Comparison of ENCODE assay signal across 19 cellular contexts in the genomic region with DNA sequence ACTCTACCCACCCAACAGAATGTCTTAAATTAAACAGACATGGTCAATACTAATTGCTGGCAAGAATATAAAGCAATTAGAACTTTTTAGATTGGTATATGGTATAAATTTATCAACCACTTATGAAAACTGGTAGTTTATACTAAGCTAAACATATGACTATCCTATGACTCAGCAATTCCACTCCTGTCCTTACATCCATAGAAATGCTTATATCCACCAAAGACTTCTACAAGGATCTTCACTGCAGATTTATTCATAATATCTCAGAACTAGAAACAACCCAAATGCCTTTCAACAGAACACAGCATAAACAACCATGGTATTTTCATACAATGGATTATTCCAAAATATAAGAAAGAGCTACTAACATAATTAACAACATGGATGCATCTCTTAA. TPM values are rescaled to one million over a fixed set of nuclear protein-coding genes. Genes with fewer than 3 reads are reported as not detected.
DNase-seq lines count a peak whose midpoint lies in the region; TF ChIP-seq lines count a peak whose summit lies in the region.
"Had no signal": no experiment of that assay in that cellular context is flagged by ENCODE, and none has a peak within 500 bp of the region (broad histone marks: within the 10 kb centered on the region; RNA-seq: fewer than 3 reads in every experiment).

No MANE protein-coding gene starts in this region.

- H3K4me2 ChIP-seq in fibroblast of lung (ENCODE audit: extremely low read depth, insufficient read depth, low read length): no peak overlapping the region

- H3K27ac ChIP-seq in ACC112 (ENCODE audit: low read depth, low read length) (peak overlapping the region; percentile 57), angular gyrus (ENCODE audit: low read depth, low read length) (peak overlapping the region; percentile 34), fibroblast of lung (ENCODE audit: insufficient read depth, low read length) (no peak overlapping the region)
- H3K27ac ChIP-seq: gastroesophageal sphincter, left ventricle myocardium inferior, pancreas had no signal

- H4K20me1 ChIP-seq in fibroblast of lung (ENCODE audit: control insufficient read depth, extremely low read depth, insufficient read depth, low read length): no peaks in the 10 kb centered on the region

- H3K27me3 ChIP-seq in ACC112 (ENCODE audit: insufficient read depth, low read length): no peaks in the 10 kb centered on the region
- H3K27me3 ChIP-seq in fibroblast of lung (ENCODE audit: control insufficient read depth, insufficient read depth, low read length): no peaks in the 10 kb centered on the region
- H3K27me3 ChIP-seq: gastroesophageal sphincter, pancreas had no signal

- no peak overlapping the region for H2AFZ ChIP-seq in ACC112 (ENCODE audit: low read length, unreplicated experiment)
- H2AFZ ChIP-seq in fibroblast of lung (ENCODE audit: low read length): no peak overlapping the region

- peaks cover 7% of the 10 kb centered on the region for H3K79me2 ChIP-seq in ACC112 (ENCODE audit: control insufficient read depth, insufficient read depth, low read length, unreplicated experiment)
- H3K79me2 ChIP-seq in fibroblast of lung (ENCODE audit: control insufficient read depth, insufficient read depth, low read length): peaks cover 2% of the 10 kb centered on the region

- H3K9ac ChIP-seq in fibroblast of lung (ENCODE audit: insufficient read depth, low read length): no peak overlapping the region

- no peaks in the 10 kb centered on the region for H3K9me3 ChIP-seq in fibroblast of lung (ENCODE audit: control insufficient read depth, insufficient read depth, low read depth, low read length)
- H3K9me3 ChIP-seq: gastroesophageal sphincter, left ventricle myocardium inferior, pancreas had no signal

- no peak for TF ChIP-seq CTCF in fibroblast of lung (conservative IDR thresholded peaks at IDR 0.05 in 1 of 2, IDR thresholded peaks at IDR 0.05 in 1 of 2; ENCODE audit: low read depth in 1 of 2, low read length in 2 of 2)

- H3K4me1 ChIP-seq in ACC112 (ENCODE audit: control insufficient read depth, insufficient read depth, low read length, unreplicated experiment) (peaks cover 18% of the 10 kb centered on the region), fibroblast of lung (ENCODE audit: control insufficient read depth, extremely low read depth, insufficient read depth, low read length) (peaks cover 4% of the 10 kb centered on the region)

- DNase-seq in HCEC 1CT (peak; percentile 65), fibroblast of lung (ENCODE audit: low read depth in 2 of 2) (peak; percentile 29 to 66), 8988T (no peak), KG1 (lab: John Stamatoyannopoulos, UW) (no peak), putamen (ENCODE audit: low spot score) (no peak), NCI-H187 (lab: John Stamatoyannopoulos, UW) (no peak)
- DNase-seq: activated CD4-positive, alpha-beta T cell treated with anti-CD3 and anti-CD28 coated beads for 4 hours; activated CD8-positive, alpha-beta memory T cell treated with anti-CD3 and anti-CD28 coated beads, Interleukin-2, amount 50 U/mL, for 48 hours; activated naive CD4-positive, alpha-beta T cell treated with anti-CD3 and anti-CD28 coated beads for 36 hours; effector memory CD8-positive, alpha-beta T cell; GDM1; left ventricle myocardium inferior; NCI-H1048; NCI-H2107; pancreas had no signal

- H3K4me3 ChIP-seq in ACC112 (ENCODE audit: low read depth, low read length) (peak overlapping the region; percentile 8; the same call in 1 of the 2 replicates), fibroblast of lung (replicated peaks in 1 of 4; ENCODE audit: control extremely low read depth in 1 of 4, insufficient read depth in 1 of 4, low read depth in 3 of 4, low read length in 4 of 4) (no peak overlapping the region)
- H3K4me3 ChIP-seq: gastroesophageal sphincter, GM12878, left ventricle myocardium inferior, pancreas had no signal

- H3K36me3 ChIP-seq in ACC112 (ENCODE audit: insufficient read depth, low read length) (peaks cover 33% of the 10 kb centered on the region), fibroblast of lung (ENCODE audit: control insufficient read depth, insufficient read depth, low read length) (no peaks in the 10 kb centered on the region)

RNA-seq across cellular contexts. Expression of gene ZNF184, which starts 4.6 kb away (rescaled TPM):
- total RNA-seq in fibroblast of lung: 9.0 and 9.4 TPM in 2 replicates
- polyA plus RNA-seq in fibroblast of lung: 4.3 and 5.2 TPM in 2 replicates
- polyA plus RNA-seq in fibroblast of lung (2012): 3.2 and 3.3 TPM in 2 replicates
- 0.74 and 0.75 TPM in 2 replicates for polyA minus RNA-seq in fibroblast of lung (ENCODE audit: low replicate concordance)

Comparison
In these comparisons a context has a peak if more than half of its experiments do, and no peak if none do; other contexts are left out.
1. DNase-seq: peak in HCEC 1CT (single experiment) and fibroblast of lung (2 of 2); none in 8988T (single experiment), KG1 (single experiment), putamen (single experiment) and NCI-H187 (0 of 2).